Comparison of ENCODE assay signal across 30 cellular contexts in the genomic region with DNA sequence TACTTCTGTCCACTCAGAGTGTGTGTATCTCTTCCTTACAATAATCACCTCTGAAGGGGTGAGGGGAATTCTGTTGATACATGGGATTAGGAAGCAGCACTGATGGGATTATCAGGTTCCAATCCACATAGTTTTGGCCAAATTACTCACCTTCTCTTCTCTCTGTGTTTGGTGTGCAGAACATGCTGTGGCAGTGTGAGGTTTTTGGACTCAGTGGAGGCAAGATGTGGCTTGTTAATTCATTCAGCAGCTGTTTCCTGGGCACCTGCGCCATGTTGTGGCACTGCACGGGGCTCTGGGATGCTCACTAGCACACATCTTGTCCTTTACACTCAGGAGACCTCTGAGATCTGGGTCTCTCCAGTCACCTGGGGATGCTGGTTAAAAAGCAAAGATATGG.
"Had no signal": no experiment of that assay in that cellular context is flagged by ENCODE, and none has a peak within 500 bp of the region (broad histone marks: within the 10 kb centered on the region; RNA-seq: fewer than 3 reads in every experiment).

No MANE protein-coding gene starts in this region.

- H3K36me3 ChIP-seq: cardiac muscle cell, Peyer's patch, SJCRH30, WERI-Rb-1 had no signal

- H3K27me3 ChIP-seq: Peyer's patch, SJCRH30 had no signal

- H3K4me2 ChIP-seq: SK-N-SH had no signal

- H3K9me3 Mint-ChIP-seq: activated T-cell treated with anti-CD3 and anti-CD28 coated beads, Interleukin-2, amount 50 U/mL, for 4 hours had no signal

- H3K36me3 Mint-ChIP-seq: activated naive CD8-positive, alpha-beta T cell; brain had no signal

- H3K9me3 ChIP-seq: Peyer's patch, SJCRH30, SK-N-SH had no signal

- H3K4me3 Mint-ChIP-seq: activated CD8-positive, alpha-beta T cell treated with anti-CD3 and anti-CD28 coated beads, Interleukin-2, amount 10 ng/mL, durations not matched to agents 7 days and 5 days; activated naive CD4-positive, alpha-beta T cell treated with anti-CD3 and anti-CD28 coated beads for 36 hours; activated naive CD8-positive, alpha-beta T cell; activated T-cell treated with anti-CD3 and anti-CD28 coated beads, Interleukin-2, amount 50 U/mL, for 4 hours; brain had no signal

- H3K27ac ChIP-seq: cardiac muscle cell, Peyer's patch, RWPE1, SJCRH30, WERI-Rb-1 had no signal

- H3K27ac Mint-ChIP-seq: activated CD8-positive, alpha-beta T cell treated with anti-CD3 and anti-CD28 coated beads, Interleukin-2, amount 10 ng/mL, durations not matched to agents 7 days and 5 days; activated naive CD4-positive, alpha-beta T cell treated with anti-CD3 and anti-CD28 coated beads for 36 hours; activated naive CD8-positive, alpha-beta T cell; brain had no signal

- H3K9ac ChIP-seq: SK-N-SH had no signal

- H3K4me3 ChIP-seq: cardiac muscle cell, K562, Peyer's patch, SJCRH30 had no signal

- DNase-seq: activated CD4-positive, alpha-beta T cell treated with anti-CD3 and anti-CD28 coated beads for 4 hours; activated CD4-positive, alpha-beta T cell treated with anti-CD3 and anti-CD28 coated beads, Interleukin-2, amount 50 U/mL, for 4 hours; activated CD8-positive, alpha-beta memory T cell treated with anti-CD3 and anti-CD28 coated beads, Interleukin-2, amount 50 U/mL, for 48 hours; activated CD8-positive, alpha-beta T cell treated with anti-CD3 and anti-CD28 coated beads, Interleukin-2, amount 10 ng/mL, durations not matched to agents 7 days and 5 days; activated gamma-delta T cell; activated naive CD4-positive, alpha-beta T cell treated with anti-CD3 and anti-CD28 coated beads for 36 hours; activated T-cell treated with anti-CD3 and anti-CD28 coated beads, Interleukin-2, amount 50 U/mL, for 4 hours; amygdala; cerebellar nuclear complex; Kasumi-1; NCI-H1048; NCI-H146; NCI-H187 treated with DMSO at 0.1 percent for 48 hours; NCI-H2081 treated with DMSO at 0.1 percent for 48 hours; NCI-H446; NCI-H524 treated with DMSO at 0.1 percent for 48 hours; NCI-H748 treated with DMSO at 0.1 percent for 48 hours; NK-92 treated with Interleukin-12 subunit alpha and Interleukin-12 subunit beta, amount 100 ng/mL, for 24 hours; OCI-M1; Peyer's patch; Right ventricle myocardium superior; SJCRH30; SK-N-SH; T-helper 1 cell; WERI-Rb-1 had no signal

- H3K4me1 ChIP-seq: Peyer's patch, SJCRH30 had no signal
